20 cellular contexts compared by ENCODE assay signal in genomic region chr13:76654263-76654662, GRCh38.
DNase-seq lines count a peak whose midpoint lies in the region; ATAC-seq, FAIRE-seq and TF ChIP-seq lines count a peak whose summit lies in the region.
"Had no signal": no experiment of that assay in that cellular context is flagged by ENCODE, and none has a peak within 500 bp of the region (broad histone marks: within the 10 kb centered on the region; RNA-seq: fewer than 3 reads in every experiment).

No MANE protein-coding gene starts in this region.

- H3K27ac ChIP-seq in IMR-90 (ENCODE audit: insufficient read depth, low read length) (no peak overlapping the region), breast epithelium (no peak overlapping the region)
- H3K27ac ChIP-seq: GM23248 had no signal

- H2BK5ac ChIP-seq in IMR-90 (ENCODE audit: low read depth, low read length, poor library complexity, severe bottlenecking), result no peak overlapping the region

- H4K91ac ChIP-seq in IMR-90 (ENCODE audit: insufficient read depth, low read depth, low read length), result no peak overlapping the region

- H3K36me3 ChIP-seq in IMR-90 (ENCODE audit: control insufficient read depth, insufficient read depth, low read length) (no peaks in the 10 kb centered on the region), breast epithelium (no peaks in the 10 kb centered on the region)

- H2BK20ac ChIP-seq in IMR-90 (ENCODE audit: low read depth, low read length), result no peak overlapping the region

- H2BK15ac ChIP-seq in IMR-90 (ENCODE audit: low read depth, low read length), result no peak overlapping the region

- dilution Hi-C loops in IMR-90 (cut with HindIII; ENCODE audit: low sequenced_read_pairs, unreplicated experiment), result no loop called here

- H4K5ac ChIP-seq in IMR-90 (ENCODE audit: low read depth, low read length), result no peak overlapping the region

- FAIRE-seq in H54 (lab: Jason Lieb, UNC), result no peak
- FAIRE-seq: G401.6, GM12892, GM19239, H1 had no signal

- TF ChIP-seq CTCF in IMR-90 (conservative IDR thresholded peaks at IDR 0.05; ENCODE audit: low read depth, low read length), result no peak
- no peak for TF ChIP-seq CTCF in breast epithelium (IDR thresholded peaks at IDR 0.05)

- TF ChIP-seq POLR2A in IMR-90 (IDR thresholded peaks at IDR 0.05; ENCODE audit: low read depth, low read length) (no peak), H54 (IDR thresholded peaks at IDR 0.05; ENCODE audit: low read depth, low read length) (no peak), GM18505 (IDR thresholded peaks at IDR 0.05; ENCODE audit: borderline replicate concordance, extremely low read depth, insufficient read depth, insufficient read length) (no peak), breast epithelium (IDR thresholded peaks at IDR 0.05) (no peak)

- no peak overlapping the region for H2AFZ ChIP-seq in IMR-90 (replicated peaks; ENCODE audit: low read length, poor library complexity)
- H2AFZ ChIP-seq: GM23248 had no signal

- peak overlapping the region; percentile 37 for H2AK9ac ChIP-seq in IMR-90 (replicated peaks; ENCODE audit: low read depth, low read length, poor library complexity)

- H4K8ac ChIP-seq in IMR-90 (ENCODE audit: low read depth in 2 of 2, low read length in 2 of 2), result no peak overlapping the region

- H3K79me1 ChIP-seq in IMR-90 (ENCODE audit: low read depth in 1 of 2, low read length in 2 of 2), result no peaks in the 10 kb centered on the region

- no peak overlapping the region for H2BK120ac ChIP-seq in IMR-90 (ENCODE audit: low read depth, low read length)

- H3K4me3 ChIP-seq in IMR-90 (ENCODE audit: insufficient read depth, low read depth, low read length), result no peak overlapping the region
- no peak overlapping the region for H3K4me3 ChIP-seq in breast epithelium
- H3K4me3 ChIP-seq: GM23248 had no signal

- H3K4me1 ChIP-seq in IMR-90 (ENCODE audit: control insufficient read depth, insufficient read depth, low read length), result no peaks in the 10 kb centered on the region
- no peaks in the 10 kb centered on the region for H3K4me1 ChIP-seq in breast epithelium

- no peaks in the 10 kb centered on the region for H3K27me3 ChIP-seq in IMR-90 (ENCODE audit: control insufficient read depth, insufficient read depth, low read length)
- H3K27me3 ChIP-seq in breast epithelium, result no peaks in the 10 kb centered on the region

- H3K9me3 ChIP-seq in IMR-90 (ENCODE audit: control insufficient read depth, insufficient read depth, low read length), result no peaks in the 10 kb centered on the region
- H3K9me3 ChIP-seq in breast epithelium, result no peaks in the 10 kb centered on the region

- no peak for DNase-seq in IMR-90
- DNase-seq in RPMI8226, result peak; percentile 43
- peak; percentile 56 for DNase-seq in dermis blood vessel endothelial cell
- no peak for DNase-seq in H54 (ENCODE audit: insufficient read length, low spot score)
- no peak for DNase-seq in breast epithelium (ENCODE audit: low spot score in 2 of 2)
- DNase-seq: C1 segment of cervical spinal cord; Calu3; CD4-positive, alpha-beta memory T cell; COR-L47; DMS53; DND-41; GM23248; H9 had no signal

- in situ Hi-C loops in IMR-90 (cut with MboI; ENCODE audit: low sequenced_read_pairs), result no loop called here

- WGBS in IMR-90 (ENCODE audit: extremely low coverage in 2 of 2, insufficient read length in 1 of 2), 2 experiments, result no CpG with 5 or more reads among the region's 2 CpGs

- TF ChIP-seq RAD21 in IMR-90 (IDR thresholded peaks at IDR 0.05; ENCODE audit: low read length), result no peak

- H3K9ac ChIP-seq in IMR-90 (ENCODE audit: low read depth, low read length), result no peak overlapping the region
- H3K9ac ChIP-seq: GM23248 had no signal

- H3K4ac ChIP-seq in IMR-90 (ENCODE audit: low read depth, low read length), result no peak overlapping the region

- intact Hi-C loops in IMR-90 (cut with micrococcal nuclease) (no loop called here), breast epithelium (cut with DNase I; ENCODE audit: low total_unique reads) (no loop called here)

- H3K56ac ChIP-seq in IMR-90 (ENCODE audit: extremely low read depth, insufficient read depth, low read length), result no peak overlapping the region

- ATAC-seq in IMR-90 (ENCODE audit: low read depth) (no peak), esophagus mucosa (peak; percentile 29), GM18505 (IDR thresholded peaks at IDR 0.05; ENCODE audit: unreplicated experiment) (no peak)
- ATAC-seq: HCT116 had no signal

- H2AK5ac ChIP-seq in IMR-90 (ENCODE audit: low read depth, low read length), result no peak overlapping the region

- no peaks in the 10 kb centered on the region for H3K9me1 ChIP-seq in IMR-90 (ENCODE audit: insufficient read depth, low read length)

- H3K18ac ChIP-seq in IMR-90 (ENCODE audit: low read depth, low read length), result no peak overlapping the region

- H3K23ac ChIP-seq in IMR-90 (ENCODE audit: low read depth, low read length), result no peak overlapping the region

- BruUV-seq in IMR-90 (replicated peaks; lab: Mats Ljungman, UMichigan), result no TSS peak

- POLR2A ChIA-PET in IMR-90 (lab: Charles Lee; ENCODE audit: unreplicated experiment), result no interaction called here

- H3K14ac ChIP-seq in IMR-90 (replicated peaks; ENCODE audit: low read depth, low read length), result no peak overlapping the region

- CTCF ChIA-PET in IMR-90 (lab: Yijun Ruan, JAX), result no interaction called here

- H4K20me1 ChIP-seq in IMR-90 (ENCODE audit: insufficient read depth, low read length), result no peaks in the 10 kb centered on the region

- H3K4me2 ChIP-seq in IMR-90 (ENCODE audit: low read depth, low read length), result no peak overlapping the region

TF ChIP-seq in IMR-90, 13 proteins besides CTCF, POLR2A, EP300 and RAD21:
- no peak for TF ChIP-seq MAZ (IDR thresholded peaks at IDR 0.05; ENCODE audit: borderline replicate concordance, low read depth, low read length)
- no peak for TF ChIP-seq MXI1 (IDR thresholded peaks at IDR 0.05; ENCODE audit: borderline replicate concordance, low read depth, low read length)
- no peak for TF ChIP-seq CHD1 (IDR thresholded peaks at IDR 0.05; ENCODE audit: low read depth, low read length)
- no peak for TF ChIP-seq BHLHE40 (IDR thresholded peaks at IDR 0.05; ENCODE audit: low read depth, low read length)
- no peak for TF ChIP-seq RCOR1 (IDR thresholded peaks at IDR 0.05; ENCODE audit: insufficient replicate concordance, low read length)

Comparison
In these comparisons a context has a peak if more than half of its experiments do, and no peak if none do; other contexts are left out.
1. DNase-seq: peak in RPMI8226 (single experiment) and dermis blood vessel endothelial cell (single experiment); none in IMR-90 (single experiment), H54 (single experiment) and breast epithelium (0 of 2).